ENCODE assay signal across 20 cellular contexts in genomic region chr17:46889992-46890564, GRCh38. TPM values are rescaled to one million over a fixed set of nuclear protein-coding genes. Genes with fewer than 3 reads are reported as not detected.
"Had no signal": no experiment of that assay in that cellular context is flagged by ENCODE, and none has a peak within 500 bp of the region (broad histone marks: within the 10 kb centered on the region; RNA-seq: fewer than 3 reads in every experiment).

No MANE protein-coding gene starts in this region.

- H3K27me3 ChIP-seq: colonic mucosa, pancreas had no signal

- DNase-seq: activated CD4-positive, alpha-beta T cell treated with anti-CD3 and anti-CD28 coated beads, Interleukin-2, amount 10 ng/mL, durations not matched to agents 7 days and 5 days; activated CD8-positive, alpha-beta memory T cell treated with anti-CD3 and anti-CD28 coated beads, Interleukin-2, amount 50 U/mL, for 4 hours; activated effector memory CD4-positive, alpha-beta T cell treated with Interleukin-2 at 50 U/mL for 16 hours; activated naive CD4-positive, alpha-beta T cell treated with anti-CD3 and anti-CD28 coated beads, Interleukin-2, amount 10 ng/mL, durations not matched to agents 7 days and 5 days; activated naive CD8-positive, alpha-beta T cell treated with anti-CD3 and anti-CD28 coated beads, Interleukin-2, amount 50 U/mL, for 24 hours; activated T-cell treated with anti-CD3 and anti-CD28 coated beads, Interleukin-2, amount 50 U/mL, for 48 hours; anterior cingulate cortex; brain microvascular endothelial cell; colonic mucosa; esophagus squamous epithelium; immature natural killer cell; mesendoderm; naive thymus-derived CD4-positive, alpha-beta T cell; pancreas; stimulated activated naive B cell treated with anti-CD40 and anti-IgM and Interleukin-4, amounts not matched to agents 10 μg/mL and 1 μg/mL and 100 μg/mL, for 72 hours; T-helper 9 cell had no signal

- H3K36me3 ChIP-seq: brain microvascular endothelial cell, colonic mucosa, esophagus squamous epithelium, neutrophil, pancreas, thoracic aorta had no signal

- H3K9me3 ChIP-seq: colonic mucosa, esophagus squamous epithelium, neutrophil, pancreas, thoracic aorta had no signal

- ATAC-seq: activated naive CD8-positive, alpha-beta T cell treated with anti-CD3 and anti-CD28 coated beads, Interleukin-2, amount 50 U/mL, for 24 hours; naive thymus-derived CD4-positive, alpha-beta T cell; pancreas; stimulated activated naive B cell treated with anti-CD40 and anti-IgM and Interleukin-4, amounts not matched to agents 10 μg/mL and 1 μg/mL and 100 μg/mL, for 72 hours had no signal

- H3K27ac Mint-ChIP-seq: activated CD4-positive, alpha-beta T cell treated with anti-CD3 and anti-CD28 coated beads, Interleukin-2, amount 10 ng/mL, durations not matched to agents 7 days and 5 days; activated naive CD4-positive, alpha-beta T cell treated with anti-CD3 and anti-CD28 coated beads, Interleukin-2, amount 10 ng/mL, durations not matched to agents 7 days and 5 days; activated naive CD8-positive, alpha-beta T cell treated with anti-CD3 and anti-CD28 coated beads, Interleukin-2, amount 50 U/mL, for 24 hours; immature natural killer cell; naive thymus-derived CD4-positive, alpha-beta T cell; stimulated activated naive B cell treated with anti-CD40 and anti-IgM and Interleukin-4, amounts not matched to agents 10 μg/mL and 1 μg/mL and 100 μg/mL, for 72 hours had no signal

- H3K4me1 Mint-ChIP-seq: activated CD4-positive, alpha-beta T cell treated with anti-CD3 and anti-CD28 coated beads, Interleukin-2, amount 10 ng/mL, durations not matched to agents 7 days and 5 days; activated naive CD4-positive, alpha-beta T cell treated with anti-CD3 and anti-CD28 coated beads, Interleukin-2, amount 10 ng/mL, durations not matched to agents 7 days and 5 days; activated naive CD8-positive, alpha-beta T cell treated with anti-CD3 and anti-CD28 coated beads, Interleukin-2, amount 50 U/mL, for 24 hours; central memory CD8-positive, alpha-beta T cell; immature natural killer cell; stimulated activated naive B cell treated with anti-CD40 and anti-IgM and Interleukin-4, amounts not matched to agents 10 μg/mL and 1 μg/mL and 100 μg/mL, for 72 hours had no signal

- H3K27ac ChIP-seq: brain microvascular endothelial cell, colonic mucosa, esophagus squamous epithelium, neutrophil, pancreas, thoracic aorta had no signal

- H3K4me3 ChIP-seq: colonic mucosa, esophagus squamous epithelium, pancreas, thoracic aorta had no signal

- H3K4me1 ChIP-seq: colonic mucosa, esophagus squamous epithelium, pancreas had no signal

- H3K4me3 Mint-ChIP-seq: activated CD4-positive, alpha-beta T cell treated with anti-CD3 and anti-CD28 coated beads, Interleukin-2, amount 10 ng/mL, durations not matched to agents 7 days and 5 days; activated naive CD4-positive, alpha-beta T cell treated with anti-CD3 and anti-CD28 coated beads, Interleukin-2, amount 10 ng/mL, durations not matched to agents 7 days and 5 days; activated naive CD8-positive, alpha-beta T cell treated with anti-CD3 and anti-CD28 coated beads, Interleukin-2, amount 50 U/mL, for 24 hours; central memory CD8-positive, alpha-beta T cell; immature natural killer cell; naive thymus-derived CD4-positive, alpha-beta T cell; stimulated activated naive B cell treated with anti-CD40 and anti-IgM and Interleukin-4, amounts not matched to agents 10 μg/mL and 1 μg/mL and 100 μg/mL, for 72 hours had no signal

- H3K36me3 Mint-ChIP-seq: activated naive CD4-positive, alpha-beta T cell treated with anti-CD3 and anti-CD28 coated beads, Interleukin-2, amount 10 ng/mL, durations not matched to agents 7 days and 5 days; immature natural killer cell; naive thymus-derived CD4-positive, alpha-beta T cell; stimulated activated naive B cell treated with anti-CD40 and anti-IgM and Interleukin-4, amounts not matched to agents 10 μg/mL and 1 μg/mL and 100 μg/mL, for 72 hours had no signal

- H3K9me3 Mint-ChIP-seq: activated CD4-positive, alpha-beta T cell treated with anti-CD3 and anti-CD28 coated beads, Interleukin-2, amount 10 ng/mL, durations not matched to agents 7 days and 5 days; activated naive CD4-positive, alpha-beta T cell treated with anti-CD3 and anti-CD28 coated beads, Interleukin-2, amount 10 ng/mL, durations not matched to agents 7 days and 5 days; activated naive CD8-positive, alpha-beta T cell treated with anti-CD3 and anti-CD28 coated beads, Interleukin-2, amount 50 U/mL, for 24 hours; central memory CD8-positive, alpha-beta T cell; immature natural killer cell; stimulated activated naive B cell treated with anti-CD40 and anti-IgM and Interleukin-4, amounts not matched to agents 10 μg/mL and 1 μg/mL and 100 μg/mL, for 72 hours had no signal

RNA-seq across cellular contexts. Expression of gene WNT9B, which starts 38.7 kb away (rescaled TPM):
- total RNA-seq: activated CD4-positive, alpha-beta T cell treated with anti-CD3 and anti-CD28 coated beads, Interleukin-2, amount 10 ng/mL, durations not matched to agents 7 days and 5 days; colonic mucosa; naive thymus-derived CD4-positive, alpha-beta T cell; urinary bladder had no signal
- polyA plus RNA-seq: immature natural killer cell; naive thymus-derived CD4-positive, alpha-beta T cell; pancreas had no signal
